Comparison of ENCODE assay signal across 2 cellular contexts in the genomic region with DNA sequence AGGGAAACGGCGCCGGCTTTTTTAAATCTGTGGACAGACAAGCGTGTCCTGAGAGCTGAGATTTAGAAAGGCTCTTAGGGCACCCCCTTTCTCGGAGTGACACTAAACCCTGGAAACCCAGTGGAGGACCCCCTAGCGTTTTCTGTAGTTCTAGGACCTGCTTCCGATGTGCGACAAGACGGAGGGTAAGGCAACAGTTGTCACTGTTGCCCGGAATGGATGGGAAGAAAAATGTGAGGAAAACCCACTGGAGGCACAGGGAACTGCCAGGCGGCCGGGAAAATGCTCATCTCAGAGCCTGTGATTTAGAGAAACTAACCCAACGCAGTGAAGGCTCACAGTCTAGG.
TF ChIP-seq lines count a peak whose summit lies in the region.

No MANE protein-coding gene starts in this region.

TF ChIP-seq in HEK293, 187 proteins besides CTCF, POLR2A, EP300 and RAD21 (continued from another document and continues in another):
- TF ChIP-seq ZIC2 (tag by site-specific recombination; IDR thresholded peaks at IDR 0.05) (peak; percentile 15; the same call in 1 of the 2 replicates), ZNF391 (tag by site-specific recombination; IDR thresholded peaks at IDR 0.05; ENCODE audit: borderline replicate concordance, low read depth) (0 out of 2 replicates have a peak, but pooled peaks have one; percentile 27), ZNF138 (tag by site-specific recombination; IDR thresholded peaks at IDR 0.05; ENCODE audit: borderline replicate concordance) (no peak), SP7 (tag by site-specific recombination; IDR thresholded peaks at IDR 0.05) (peak; percentile 10; the same call in 1 of the 2 replicates), ZNF837 (tag by site-specific recombination; IDR thresholded peaks at IDR 0.05) (no peak), ZNF280C (tag by site-specific recombination; IDR thresholded peaks at IDR 0.05) (no peak), ZNF670 (tag by site-specific recombination; IDR thresholded peaks at IDR 0.05; ENCODE audit: low read depth) (no peak), ZNF394 (tag by site-specific recombination; IDR thresholded peaks at IDR 0.05; ENCODE audit: borderline replicate concordance) (no peak), ZNF629 (tag by site-specific recombination; IDR thresholded peaks at IDR 0.05) (peak; percentile 26; the same call in 1 of the 2 replicates), ZNF600 (tag by site-specific recombination; IDR thresholded peaks at IDR 0.05) (no peak), SCRT1 (tag by site-specific recombination; IDR thresholded peaks at IDR 0.05; ENCODE audit: borderline replicate concordance) (peak; percentile 88; the same call in 1 of the 2 replicates), ZNF248 (tag by site-specific recombination; IDR thresholded peaks at IDR 0.05) (no peak), INSM2 (tag by site-specific recombination; IDR thresholded peaks at IDR 0.05) (no peak), ZNF623 (tag by site-specific recombination; IDR thresholded peaks at IDR 0.05) (no peak), KLF1 (tag by site-specific recombination; IDR thresholded peaks at IDR 0.05) (no peak), ZBTB17 (tag by site-specific recombination; IDR thresholded peaks at IDR 0.05) (peak; percentile 44; the same call in 1 of the 2 replicates), ZNF2 (tag by site-specific recombination; IDR thresholded peaks at IDR 0.05) (0 out of 2 replicates have a peak, but pooled peaks have one; percentile 30), ZNF341 (tag by site-specific recombination; IDR thresholded peaks at IDR 0.05; ENCODE audit: low read depth) (no peak), KLF16 (tag by site-specific recombination; IDR thresholded peaks at IDR 0.05) (no peak), ZNF174 (tag by site-specific recombination; IDR thresholded peaks at IDR 0.05) (no peak)
- TF ChIP-seq, protein P1, sequence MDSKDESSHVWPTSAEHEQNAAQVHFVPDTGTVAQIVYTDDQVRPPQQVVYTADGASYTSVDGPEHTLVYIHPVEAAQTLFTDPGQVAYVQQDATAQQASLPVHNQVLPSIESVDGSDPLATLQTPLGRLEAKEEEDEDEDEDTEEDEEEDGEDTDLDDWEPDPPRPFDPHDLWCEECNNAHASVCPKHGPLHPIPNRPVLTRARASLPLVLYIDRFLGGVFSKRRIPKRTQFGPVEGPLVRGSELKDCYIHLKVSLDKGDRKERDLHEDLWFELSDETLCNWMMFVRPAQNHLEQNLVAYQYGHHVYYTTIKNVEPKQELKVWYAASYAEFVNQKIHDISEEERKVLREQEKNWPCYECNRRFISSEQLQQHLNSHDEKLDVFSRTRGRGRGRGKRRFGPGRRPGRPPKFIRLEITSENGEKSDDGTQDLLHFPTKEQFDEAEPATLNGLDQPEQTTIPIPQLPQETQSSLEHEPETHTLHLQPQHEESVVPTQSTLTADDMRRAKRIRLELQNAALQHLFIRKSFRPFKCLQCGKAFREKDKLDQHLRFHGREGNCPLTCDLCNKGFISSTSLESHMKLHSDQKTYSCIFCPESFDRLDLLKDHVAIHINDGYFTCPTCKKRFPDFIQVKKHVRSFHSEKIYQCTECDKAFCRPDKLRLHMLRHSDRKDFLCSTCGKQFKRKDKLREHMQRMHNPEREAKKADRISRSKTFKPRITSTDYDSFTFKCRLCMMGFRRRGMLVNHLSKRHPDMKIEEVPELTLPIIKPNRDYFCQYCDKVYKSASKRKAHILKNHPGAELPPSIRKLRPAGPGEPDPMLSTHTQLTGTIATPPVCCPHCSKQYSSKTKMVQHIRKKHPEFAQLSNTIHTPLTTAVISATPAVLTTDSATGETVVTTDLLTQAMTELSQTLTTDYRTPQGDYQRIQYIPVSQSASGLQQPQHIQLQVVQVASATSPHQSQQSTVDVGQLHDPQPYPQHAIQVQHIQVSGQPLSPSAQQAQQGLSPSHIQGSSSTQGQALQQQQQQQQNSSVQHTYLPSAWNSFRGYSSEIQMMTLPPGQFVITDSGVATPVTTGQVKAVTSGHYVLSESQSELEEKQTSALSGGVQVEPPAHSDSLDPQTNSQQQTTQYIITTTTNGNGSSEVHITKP (tag by site-specific recombination; IDR thresholded peaks at IDR 0.05), result no peak
- TF ChIP-seq, protein P2, sequence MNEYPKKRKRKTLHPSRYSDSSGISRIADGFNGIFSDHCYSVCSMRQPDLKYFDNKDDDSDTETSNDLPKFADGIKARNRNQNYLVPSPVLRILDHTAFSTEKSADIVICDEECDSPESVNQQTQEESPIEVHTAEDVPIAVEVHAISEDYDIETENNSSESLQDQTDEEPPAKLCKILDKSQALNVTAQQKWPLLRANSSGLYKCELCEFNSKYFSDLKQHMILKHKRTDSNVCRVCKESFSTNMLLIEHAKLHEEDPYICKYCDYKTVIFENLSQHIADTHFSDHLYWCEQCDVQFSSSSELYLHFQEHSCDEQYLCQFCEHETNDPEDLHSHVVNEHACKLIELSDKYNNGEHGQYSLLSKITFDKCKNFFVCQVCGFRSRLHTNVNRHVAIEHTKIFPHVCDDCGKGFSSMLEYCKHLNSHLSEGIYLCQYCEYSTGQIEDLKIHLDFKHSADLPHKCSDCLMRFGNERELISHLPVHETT (tag by site-specific recombination; IDR thresholded peaks at IDR 0.05), result no peak

TF ChIP-seq in neural cell, 6 proteins besides CTCF, POLR2A, EP300 and RAD21 (continued from another document):
- TF ChIP-seq REST (IDR thresholded peaks at IDR 0.05; ENCODE audit: borderline replicate concordance) (peak; percentile 87), EZH2 (IDR thresholded peaks at IDR 0.05; ENCODE audit: borderline replicate concordance, insufficient read depth, low read length, poor library complexity, severe bottlenecking) (no peak), MXI1 (conservative IDR thresholded peaks at IDR 0.05; ENCODE audit: poor library complexity, severe bottlenecking) (peak; percentile 52)
